ENCODE assay signal across 13 cellular contexts in the genomic region with DNA sequence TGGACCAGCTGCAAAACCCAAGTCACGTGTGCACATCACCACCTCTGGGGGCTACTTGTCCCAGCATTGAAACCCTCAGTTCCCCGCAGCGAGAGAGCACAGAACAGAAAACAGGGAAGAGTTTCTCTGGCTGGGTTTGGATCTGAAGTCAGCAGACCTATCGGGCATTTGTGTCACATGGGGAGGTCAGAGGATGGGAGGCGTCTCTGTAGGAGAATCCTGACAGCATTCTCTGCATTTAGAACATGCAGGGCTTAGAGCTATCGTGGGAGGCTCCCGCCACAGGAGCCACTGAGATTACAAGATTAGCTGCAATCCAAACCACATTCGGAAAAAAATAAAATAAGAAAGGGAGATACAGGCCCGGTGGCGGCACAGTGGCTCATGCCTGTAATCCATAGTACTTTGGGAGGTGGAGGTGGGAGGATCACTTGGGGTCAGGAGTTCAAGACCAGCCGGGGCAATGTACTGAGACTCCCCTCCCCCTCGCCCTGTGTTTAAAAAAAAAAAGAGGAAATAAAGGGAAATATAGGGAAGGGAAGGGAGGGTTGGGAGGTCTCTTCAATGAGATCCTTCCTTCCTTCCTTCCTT. TPM values are rescaled to one million over a fixed set of nuclear protein-coding genes. Genes with fewer than 3 reads are reported as not detected.
DNase-seq lines count a peak whose midpoint lies in the region; ATAC-seq, FAIRE-seq and TF ChIP-seq lines count a peak whose summit lies in the region.
"Had no signal": no experiment of that assay in that cellular context is flagged by ENCODE, and none has a peak within 500 bp of the region (broad histone marks: within the 10 kb centered on the region; RNA-seq: fewer than 3 reads in every experiment).

No MANE protein-coding gene starts in this region.

- no peak for ATAC-seq in activated naive CD4-positive, alpha-beta T cell treated with anti-CD3 and anti-CD28 coated beads, Interleukin-2, amount 50 U/mL, for 72 hours
- peak in 1 of 2 donors; percentile 71 for ATAC-seq in upper lobe of left lung (ENCODE audit: low FRiP score in 2 of 2)
- no peak for ATAC-seq in pancreas
- ATAC-seq: esophagus mucosa had no signal

- no peak overlapping the region for H3K4me3 ChIP-seq in adrenal gland
- no peak overlapping the region for H3K4me3 ChIP-seq in lower leg skin (ENCODE audit: low read depth, poor library complexity, severe bottlenecking)
- no peak overlapping the region for H3K4me3 ChIP-seq in upper lobe of left lung
- no peak overlapping the region for H3K4me3 ChIP-seq in pancreas

- TF ChIP-seq POLR2A in adrenal gland (IDR thresholded peaks at IDR 0.05) (no peak), lower leg skin (IDR thresholded peaks at IDR 0.05) (no peak), upper lobe of left lung (IDR thresholded peaks at IDR 0.05) (peak in 1 of 4 donors; percentile 21)

- H3K4me1 ChIP-seq in adrenal gland (replicated peaks in 1 of 2): peaks cover 26 to 66% of the 10 kb centered on the region in 2 donors
- peaks cover 81 to 92% (median 89%) of the 10 kb centered on the region in 4 donors for H3K4me1 ChIP-seq in upper lobe of left lung
- H3K4me1 ChIP-seq in pancreas: peaks cover 13 to 15% (median 13%) of the 10 kb centered on the region in 3 donors

- CTCF ChIA-PET in HEK293T (lab: Yijun Ruan, JAX): interaction anchor here (0.6 kb wide), 1 partner anchor 789 kb away, joined by 3 read pairs; no protein-coding TSS in a partner anchor

- in situ Hi-C loops in GM13977 (cut with MboI; ENCODE audit: low pct_unique_long_range_greater_than_20kb, low sequenced_read_pairs, unreplicated experiment): loop anchor here (25.0 kb wide), 1 partner anchor 513 kb away; a partner anchor contains a TSS

- H3K27me3 ChIP-seq in adrenal gland: no peaks in the 10 kb centered on the region
- no peaks in the 10 kb centered on the region for H3K27me3 ChIP-seq in upper lobe of left lung
- H3K27me3 ChIP-seq in pancreas: no peaks in the 10 kb centered on the region

- H3K27ac ChIP-seq in adrenal gland (peak overlapping the region in 4 of 5 donors; percentile 33 to 85 (median 74)), upper lobe of left lung (peak overlapping the region; percentile 70 to 86 (median 80)), pancreas (no peak overlapping the region)
- H3K27ac ChIP-seq: C4-2B had no signal

- H3K9me3 ChIP-seq in adrenal gland (replicated peaks in 1 of 3): no peaks in the 10 kb centered on the region
- H3K9me3 ChIP-seq in upper lobe of left lung: no peaks in the 10 kb centered on the region
- no peaks in the 10 kb centered on the region for H3K9me3 ChIP-seq in pancreas

- no peaks in the 10 kb centered on the region for H3K36me3 ChIP-seq in adrenal gland (replicated peaks in 1 of 2)
- H3K36me3 ChIP-seq in upper lobe of left lung: no peaks in the 10 kb centered on the region
- no peaks in the 10 kb centered on the region for H3K36me3 ChIP-seq in pancreas

- no peaks in the 10 kb centered on the region for H3K36me3 Mint-ChIP-seq in activated naive CD4-positive, alpha-beta T cell treated with anti-CD3 and anti-CD28 coated beads, Interleukin-2, amount 50 U/mL, for 24 hours
- H3K36me3 Mint-ChIP-seq in activated naive CD4-positive, alpha-beta T cell treated with anti-CD3 and anti-CD28 coated beads, Interleukin-2, amount 50 U/mL, for 72 hours: no peaks in the 10 kb centered on the region

- POLR2A ChIA-PET in HEK293T (lab: Yijun Ruan, JAX): interaction anchor here (1.4 to 1.5 kb wide), 2 partner anchors 24 to 62 kb away, joined by 4 to 6 read pairs; no protein-coding TSS in a partner anchor

- TF ChIP-seq CTCF in adrenal gland (IDR thresholded peaks at IDR 0.05) (no peak), lower leg skin (IDR thresholded peaks at IDR 0.05) (no peak), upper lobe of left lung (IDR thresholded peaks at IDR 0.05) (no peak), pancreas (IDR thresholded peaks at IDR 0.05) (no peak), GM13977 (IDR thresholded peaks at IDR 0.05; ENCODE audit: extremely low read depth, insufficient read depth, missing control alignments) (no peak)

- TF ChIP-seq EP300 in upper lobe of left lung (IDR thresholded peaks at IDR 0.05): no peak

- H3K27ac Mint-ChIP-seq in activated naive CD4-positive, alpha-beta T cell treated with anti-CD3 and anti-CD28 coated beads, Interleukin-2, amount 50 U/mL, for 24 hours: no peak overlapping the region
- no peak overlapping the region for H3K27ac Mint-ChIP-seq in activated naive CD4-positive, alpha-beta T cell treated with anti-CD3 and anti-CD28 coated beads, Interleukin-2, amount 50 U/mL, for 72 hours

- FAIRE-seq in pancreas (lab: Jason Lieb, UNC): no peak
- FAIRE-seq: GM18507 had no signal

- H3K9me3 Mint-ChIP-seq in activated naive CD4-positive, alpha-beta T cell treated with anti-CD3 and anti-CD28 coated beads, Interleukin-2, amount 50 U/mL, for 24 hours: no peaks in the 10 kb centered on the region
- no peaks in the 10 kb centered on the region for H3K9me3 Mint-ChIP-seq in activated naive CD4-positive, alpha-beta T cell treated with anti-CD3 and anti-CD28 coated beads, Interleukin-2, amount 50 U/mL, for 72 hours

- H3K4me3 Mint-ChIP-seq in activated naive CD4-positive, alpha-beta T cell treated with anti-CD3 and anti-CD28 coated beads, Interleukin-2, amount 50 U/mL, for 24 hours: peak overlapping the region; percentile 36

- 21 to 28% (median 25%) methylated on average over 12 of the region's 12 CpGs for WGBS in adrenal gland, 4 donors
- 18% methylated on average over 12 of the region's 12 CpGs for WGBS in lower leg skin, 2 donors
- whole genome bisulfite sequencing in upper lobe of left lung, 2 donors: 26 to 41% methylated on average over 12 of the region's 12 CpGs
- 64 to 70% methylated on average over 12 of the region's 12 CpGs for WGBS in pancreas, 2 donors

- peaks cover 15% of the 10 kb centered on the region for H3K4me1 Mint-ChIP-seq in activated naive CD4-positive, alpha-beta T cell treated with anti-CD3 and anti-CD28 coated beads, Interleukin-2, amount 50 U/mL, for 24 hours

- no peak for DNase-seq in activated naive CD4-positive, alpha-beta T cell treated with anti-CD3 and anti-CD28 coated beads, Interleukin-2, amount 50 U/mL, for 72 hours (ENCODE audit: low spot score in 2 of 2)
- DNase-seq in adrenal gland (peak; percentile 40 to 79 (median 59)), lower leg skin (ENCODE audit: low spot score in 2 of 2) (peak; percentile 75 to 91), upper lobe of left lung (peak in 1 of 2 donors; percentile 56), pancreas (no peak), GM13977 (ENCODE audit: low spot score) (no peak), HEK293T (ENCODE audit: extremely low spot score) (no peak)
- DNase-seq: activated gamma-delta T cell treated with Interleukin-2 at 50 U/mL for 16 hours, NCI-H1048 had no signal

- intact Hi-C loops in adrenal gland (cut with DNase I) (loop anchor here in 1 of 2 donors (10.0 kb wide), 1 partner anchor 60 kb away; no protein-coding TSS in a partner anchor), lower leg skin (cut with DNase I; ENCODE audit: low total_unique reads) (no loop called here), pancreas (cut with DNase I) (no loop called here)

- peaks cover 3% of the 10 kb centered on the region for H3K27me3 Mint-ChIP-seq in activated naive CD4-positive, alpha-beta T cell treated with anti-CD3 and anti-CD28 coated beads, Interleukin-2, amount 50 U/mL, for 24 hours

TF ChIP-seq in HEK293T, 16 proteins besides CTCF, POLR2A, EP300 and RAD21:
- no peak for TF ChIP-seq CTBP1 (IDR thresholded peaks at IDR 0.05; ENCODE audit: borderline replicate concordance)
- TF ChIP-seq, protein P1, sequence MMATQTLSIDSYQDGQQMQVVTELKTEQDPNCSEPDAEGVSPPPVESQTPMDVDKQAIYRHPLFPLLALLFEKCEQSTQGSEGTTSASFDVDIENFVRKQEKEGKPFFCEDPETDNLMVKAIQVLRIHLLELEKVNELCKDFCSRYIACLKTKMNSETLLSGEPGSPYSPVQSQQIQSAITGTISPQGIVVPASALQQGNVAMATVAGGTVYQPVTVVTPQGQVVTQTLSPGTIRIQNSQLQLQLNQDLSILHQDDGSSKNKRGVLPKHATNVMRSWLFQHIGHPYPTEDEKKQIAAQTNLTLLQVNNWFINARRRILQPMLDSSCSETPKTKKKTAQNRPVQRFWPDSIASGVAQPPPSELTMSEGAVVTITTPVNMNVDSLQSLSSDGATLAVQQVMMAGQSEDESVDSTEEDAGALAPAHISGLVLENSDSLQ (IDR thresholded peaks at IDR 0.05): no peak
- TF ChIP-seq FOXM1 (IDR thresholded peaks at IDR 0.05; ENCODE audit: borderline replicate concordance): no peak
- TF ChIP-seq ZNF384 (IDR thresholded peaks at IDR 0.05): no peak
- TF ChIP-seq ELF4 (IDR thresholded peaks at IDR 0.05): no peak
- TF ChIP-seq L3MBTL2 (conservative IDR thresholded peaks at IDR 0.05): no peak
- TF ChIP-seq FOXK2 (IDR thresholded peaks at IDR 0.05): no peak

RNA-seq across cellular contexts. Expression of a gene that starts 2.9 kb away (rescaled TPM):
- 1 to 10 TPM; 3.3 to 8.2 TPM for total RNA-seq in activated naive CD4-positive, alpha-beta T cell treated with anti-CD3 and anti-CD28 coated beads, Interleukin-2, amount 50 U/mL, for 72 hours
- total RNA-seq in adrenal gland (1 to 10 TPM in 6 of 8 donors, under 1 TPM in 2; 0.48 to 3.2 (median 2.0) TPM), lower leg skin (1 to 10 TPM in 2 of 4 donors, not detected in 2; 1.5 to 1.8 TPM), upper lobe of left lung (10 to 100 TPM in 2 of 6 donors, 1 to 10 TPM in 4; 4.1 to 49.2 (median 5.4) TPM), pancreas (1 to 10 TPM in 4 of 6 donors, under 1 TPM in 2; 0.97 to 1.6 (median 1.1) TPM)
- polyA plus RNA-seq in adrenal gland (10 to 100 TPM in 1 of 3 donors, 1 to 10 TPM in 2; 1.2 to 13.9 (median 6.3) TPM), pancreas (1 to 10 TPM; 6.7 to 8.5 TPM)

RNA-seq across cellular contexts. Expression of a gene that starts 29.7 kb away (rescaled TPM):
- 10 to 100 TPM in 1 of 2 donors, 1 to 10 TPM in 1; 3.7 to 11.2 TPM for total RNA-seq in activated naive CD4-positive, alpha-beta T cell treated with anti-CD3 and anti-CD28 coated beads, Interleukin-2, amount 50 U/mL, for 72 hours
- total RNA-seq in adrenal gland: 10 to 100 TPM in 1 of 8 donors, 1 to 10 TPM in 7; 1.1 to 10.6 (median 3.8) TPM
- 1 to 10 TPM; 2.9 to 3.2 (median 3.1) TPM for polyA plus RNA-seq in adrenal gland
- 1 to 10 TPM; 3.7 to 5.9 (median 4.8) TPM for total RNA-seq in lower leg skin
- 1 to 10 TPM; 3.1 to 7.3 (median 4.6) TPM for total RNA-seq in upper lobe of left lung
- 1 to 10 TPM; 1.3 to 2.6 (median 1.7) TPM for total RNA-seq in pancreas
- 1 to 10 TPM; 2.7 to 3.4 TPM for polyA plus RNA-seq in pancreas

RNA-seq across cellular contexts. Expression of a gene that starts 54.6 kb away (rescaled TPM):
- total RNA-seq in activated naive CD4-positive, alpha-beta T cell treated with anti-CD3 and anti-CD28 coated beads, Interleukin-2, amount 50 U/mL, for 72 hours: 1 to 10 TPM; 4.5 to 5.0 TPM
- total RNA-seq in adrenal gland: 100 to 1,000 TPM in 1 of 8 donors, 10 to 100 TPM in 7; 28.0 to 104 (median 57.2) TPM
- 100 to 1,000 TPM in 1 of 3 donors, 10 to 100 TPM in 1, 1 to 10 TPM in 1; 8.4 to 106 (median 70.3) TPM for polyA plus RNA-seq in adrenal gland
- 10 to 100 TPM; 25.3 to 40.1 (median 33.5) TPM for total RNA-seq in lower leg skin
- 100 to 1,000 TPM in 1 of 6 donors, 10 to 100 TPM in 5; 35.0 to 115 (median 56.0) TPM for total RNA-seq in upper lobe of left lung
- 10 to 100 TPM; 16.4 to 38.0 (median 21.8) TPM for total RNA-seq in pancreas
- polyA plus RNA-seq in pancreas: 10 to 100 TPM; 72.6 to 81.9 TPM

Comparison
In these comparisons a context has a peak if more than half of its experiments do, and no peak if none do; other contexts are left out.
1. DNase-seq: peak in adrenal gland (7 of 7) and lower leg skin (2 of 2); none in activated naive CD4-positive, alpha-beta T cell treated with anti-CD3 and anti-CD28 coated beads, Interleukin-2, amount 50 U/mL, for 72 hours (0 of 2), pancreas (0 of 6), GM13977 (single experiment) and HEK293T (single experiment).
2. H3K27ac ChIP-seq: peak in adrenal gland (4 of 5) and upper lobe of left lung (4 of 4); none in pancreas (0 of 4).